16 cellular contexts compared by ENCODE assay signal in the genomic region with DNA sequence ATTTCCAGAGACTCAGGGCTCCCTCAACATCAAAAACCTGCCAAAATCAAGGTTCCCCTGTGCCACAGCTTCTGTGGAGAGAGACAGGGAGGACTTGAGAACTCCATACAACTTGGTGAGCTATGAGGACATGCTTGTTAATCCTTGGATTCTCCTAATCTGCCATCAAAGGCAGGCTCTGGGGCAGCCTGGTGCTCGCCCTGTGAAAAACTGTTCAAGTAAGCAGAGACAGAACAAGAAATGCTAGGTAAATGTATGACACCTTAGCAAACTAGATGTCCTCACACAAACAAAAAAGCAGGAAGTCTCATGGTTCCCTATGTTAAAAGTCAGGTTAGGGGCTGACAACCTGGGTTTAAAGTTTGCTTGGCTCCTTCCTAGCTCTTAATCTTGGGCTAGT.
DNase-seq lines count a peak whose midpoint lies in the region; FAIRE-seq and TF ChIP-seq lines count a peak whose summit lies in the region.
"Had no signal": no experiment of that assay in that cellular context is flagged by ENCODE, and none has a peak within 500 bp of the region (broad histone marks: within the 10 kb centered on the region; RNA-seq: fewer than 3 reads in every experiment).

No MANE protein-coding gene starts in this region.

- no peak overlapping the region for H3K9ac ChIP-seq in mesenchymal stem cell (ENCODE audit: low read length)
- H3K9ac ChIP-seq: BLaER1 had no signal

- no peak overlapping the region for H3K14ac ChIP-seq in mesenchymal stem cell (ENCODE audit: low read length in 2 of 2)

- no peak overlapping the region for H2BK5ac ChIP-seq in mesenchymal stem cell (ENCODE audit: low read depth, low read length, poor library complexity, severe bottlenecking)

- FAIRE-seq in GM19239 (lab: Jason Lieb, UNC), result peak; percentile 26
- no peak for FAIRE-seq in GM12891 (lab: Jason Lieb, UNC)

- no peak overlapping the region for H3K4me2 ChIP-seq in OCI-LY7 (ENCODE audit: low read length)
- H3K4me2 ChIP-seq in mesenchymal stem cell (ENCODE audit: low read length, poor library complexity, severe bottlenecking), result no peak overlapping the region
- H3K4me2 ChIP-seq: BLaER1 had no signal

- H3K4me3 ChIP-seq in ACC112 (ENCODE audit: low read depth, low read length) (no peak overlapping the region), OCI-LY7 (ENCODE audit: low read depth, low read length, poor library complexity, severe bottlenecking) (no peak overlapping the region), mesenchymal stem cell (ENCODE audit: insufficient read depth in 1 of 2, low read depth in 1 of 2, low read length in 2 of 2) (no peak overlapping the region)
- no peak overlapping the region for H3K4me3 ChIP-seq in CD4-positive, alpha-beta memory T cell (ENCODE audit: low read length in 2 of 2)
- H3K4me3 ChIP-seq in effector memory CD4-positive, alpha-beta T cell (ENCODE audit: insufficient read depth, low read depth, low read length, poor library complexity, severe bottlenecking), result no peak overlapping the region
- H3K4me3 ChIP-seq: BLaER1, HAP-1 had no signal

- H3K36me3 Mint-ChIP-seq in CD4-positive, alpha-beta memory T cell, result peaks cover 0 to 9% of the 10 kb centered on the region in 2 donors

- H4K8ac ChIP-seq in mesenchymal stem cell (ENCODE audit: low read length), result peak overlapping the region; percentile 79

- H3K4ac ChIP-seq in mesenchymal stem cell (ENCODE audit: low read depth in 1 of 2, low read length in 2 of 2), result peak overlapping the region; percentile 13 to 54

- H3K9me2 ChIP-seq in OCI-LY7 (ENCODE audit: insufficient read depth, low read length), result no peaks in the 10 kb centered on the region

- WGBS in mesenchymal stem cell, result 100% methylated on average over 1 of the region's 1 CpG

- H3K4me1 ChIP-seq in ACC112 (ENCODE audit: control insufficient read depth, insufficient read depth, low read length, unreplicated experiment) (peaks cover 37% of the 10 kb centered on the region), OCI-LY7 (ENCODE audit: insufficient read depth, low read length, poor library complexity, severe bottlenecking) (peaks cover 9% of the 10 kb centered on the region), mesenchymal stem cell (ENCODE audit: control insufficient read depth, insufficient read depth, low read depth, low read length) (peaks cover 4% of the 10 kb centered on the region)
- H3K4me1 ChIP-seq in CD4-positive, alpha-beta memory T cell (ENCODE audit: insufficient read depth, low read length), result no peaks in the 10 kb centered on the region
- peaks cover 4% of the 10 kb centered on the region for H3K4me1 ChIP-seq in effector memory CD4-positive, alpha-beta T cell (ENCODE audit: control insufficient read depth, insufficient read depth, low read length, poor library complexity, severe bottlenecking)
- H3K4me1 ChIP-seq: BLaER1 had no signal

- intact Hi-C loops in OCI-LY7 (cut with micrococcal nuclease; ENCODE audit: unreplicated experiment), result no loop called here
- intact Hi-C loops in CD4-positive, alpha-beta memory T cell (cut with micrococcal nuclease), result no loop called here

- H3K4me1 Mint-ChIP-seq in CD4-positive, alpha-beta memory T cell, result peaks cover 14 to 25% (median 19%) of the 10 kb centered on the region in 4 donors

- no peak overlapping the region for H2AK5ac ChIP-seq in mesenchymal stem cell (ENCODE audit: low read length, severe bottlenecking)

- H4K20me1 ChIP-seq in OCI-LY7 (ENCODE audit: insufficient read depth, low read length), result no peaks in the 10 kb centered on the region
- H4K20me1 ChIP-seq: BLaER1 had no signal

- DNase-seq in GM19239 (ENCODE audit: insufficient read length, low spot score), result no peak
- no peak for DNase-seq in OCI-LY7 (ENCODE audit: low spot score)
- no peak for DNase-seq in mesenchymal stem cell
- DNase-seq in CD4-positive, alpha-beta memory T cell, result no peak
- no peak for DNase-seq in GM12891 (ENCODE audit: insufficient read length, low spot score)
- DNase-seq in activated naive CD4-positive, alpha-beta T cell treated with anti-CD3 and anti-CD28 coated beads, Interleukin-2, amount 50 U/mL, for 16 hours, result no peak
- no peak for DNase-seq in effector memory CD4-positive, alpha-beta T cell
- DNase-seq: AML-193, DMS79, EL, GF-D8, GOT3 had no signal

- no peaks in the 10 kb centered on the region for H3K79me2 ChIP-seq in ACC112 (ENCODE audit: control insufficient read depth, insufficient read depth, low read length, unreplicated experiment)
- H3K79me2 ChIP-seq in OCI-LY7 (ENCODE audit: insufficient read depth, low read depth, low read length), result no peaks in the 10 kb centered on the region

- peak overlapping the region; percentile 57 for H2BK120ac ChIP-seq in mesenchymal stem cell (ENCODE audit: low read depth, low read length)

- no peak overlapping the region for H3K23ac ChIP-seq in mesenchymal stem cell (ENCODE audit: low read length in 2 of 2)

- peak overlapping the region; percentile 29 to 75 for H2BK12ac ChIP-seq in mesenchymal stem cell (ENCODE audit: low read length in 2 of 2)

- no peaks in the 10 kb centered on the region for H3K9me3 ChIP-seq in OCI-LY7 (ENCODE audit: low read length)
- no peaks in the 10 kb centered on the region for H3K9me3 ChIP-seq in mesenchymal stem cell (ENCODE audit: control insufficient read depth, low read length)
- no peaks in the 10 kb centered on the region for H3K9me3 ChIP-seq in CD4-positive, alpha-beta memory T cell (ENCODE audit: control insufficient read depth in 1 of 2, low read length in 2 of 2)
- H3K9me3 ChIP-seq in effector memory CD4-positive, alpha-beta T cell (ENCODE audit: control insufficient read depth, low read length), result no peaks in the 10 kb centered on the region
- H3K9me3 ChIP-seq: BLaER1, HAP-1 had no signal

- no peak for TF ChIP-seq POLR2A in GM12891 (IDR thresholded peaks at IDR 0.05; ENCODE audit: low read depth, low read length)

- H4K91ac ChIP-seq in mesenchymal stem cell (ENCODE audit: low read length), result peak overlapping the region; percentile 52

- no peaks in the 10 kb centered on the region for H3K36me3 ChIP-seq in ACC112 (ENCODE audit: insufficient read depth, low read length)
- H3K36me3 ChIP-seq in OCI-LY7 (ENCODE audit: insufficient read depth, low read length), result no peaks in the 10 kb centered on the region
- no peaks in the 10 kb centered on the region for H3K36me3 ChIP-seq in mesenchymal stem cell (ENCODE audit: control insufficient read depth in 1 of 2, insufficient read depth in 2 of 2, low read depth in 1 of 2, low read length in 2 of 2)
- H3K36me3 ChIP-seq in CD4-positive, alpha-beta memory T cell (ENCODE audit: insufficient read depth, low read length), result no peaks in the 10 kb centered on the region
- no peaks in the 10 kb centered on the region for H3K36me3 ChIP-seq in effector memory CD4-positive, alpha-beta T cell (ENCODE audit: control insufficient read depth, insufficient read depth, low read length)
- H3K36me3 ChIP-seq: BLaER1, HAP-1 had no signal

- no peak overlapping the region for H3K27ac ChIP-seq in ACC112 (ENCODE audit: low read depth, low read length)
- H3K27ac ChIP-seq in OCI-LY7 (ENCODE audit: low read depth, low read length, poor library complexity, severe bottlenecking), result no peak overlapping the region
- H3K27ac ChIP-seq in mesenchymal stem cell (ENCODE audit: low read length, poor library complexity, severe bottlenecking), result no peak overlapping the region
- no peak overlapping the region for H3K27ac ChIP-seq in CD4-positive, alpha-beta memory T cell (ENCODE audit: low read depth, low read length)
- no peak overlapping the region for H3K27ac ChIP-seq in effector memory CD4-positive, alpha-beta T cell (ENCODE audit: insufficient read depth, low read length, poor library complexity, severe bottlenecking)
- H3K27ac ChIP-seq: 22Rv1, BLaER1 had no signal

- H3K79me1 ChIP-seq in mesenchymal stem cell (replicated peaks; ENCODE audit: low read length, poor library complexity, severe bottlenecking), result peaks cover 6% of the 10 kb centered on the region

- POLR2A ChIA-PET in OCI-LY7 (lab: Charles Lee), result interaction anchor here (0.8 to 1.2 kb wide), 4 partner anchors 9 to 80 kb away, joined by 3 to 6 read pairs (median 3); no protein-coding TSS in a partner anchor
- POLR2A ChIA-PET in CD4-positive, alpha-beta memory T cell (lab: Charles Lee; ENCODE audit: partially characterized antibody), result no interaction called here

- TF ChIP-seq CTCF in OCI-LY7 (conservative IDR thresholded peaks at IDR 0.05; ENCODE audit: low read length), result no peak

- peak overlapping the region in 1 of 7 donors; percentile 30 for H3K27ac Mint-ChIP-seq in CD4-positive, alpha-beta memory T cell

- H3K27me3 Mint-ChIP-seq in CD4-positive, alpha-beta memory T cell, result no peaks in the 10 kb centered on the region

- no peaks in the 10 kb centered on the region for H3K9me3 Mint-ChIP-seq in CD4-positive, alpha-beta memory T cell

- CTCF ChIA-PET in OCI-LY7 (lab: Charles Lee; ENCODE audit: unreplicated experiment), result no interaction called here
- CTCF ChIA-PET in CD4-positive, alpha-beta memory T cell (lab: Charles Lee; ENCODE audit: partially characterized antibody), result no interaction called here

- no TSS peak for BruUV-seq in OCI-LY7 (replicated peaks; lab: Mats Ljungman, UMichigan)

- H2BK15ac ChIP-seq in mesenchymal stem cell (ENCODE audit: low read depth, poor library complexity, severe bottlenecking), result no peak overlapping the region

- H3K27me3 ChIP-seq in ACC112 (ENCODE audit: insufficient read depth, low read length) (no peaks in the 10 kb centered on the region), mesenchymal stem cell (ENCODE audit: control insufficient read depth in 1 of 2, insufficient read depth in 1 of 2, low read length in 2 of 2) (no peaks in the 10 kb centered on the region)
- no peaks in the 10 kb centered on the region for H3K27me3 ChIP-seq in CD4-positive, alpha-beta memory T cell (ENCODE audit: insufficient read depth, low read length)
- H3K27me3 ChIP-seq in effector memory CD4-positive, alpha-beta T cell (replicated peaks; ENCODE audit: control insufficient read depth, insufficient read depth, low read length, poor library complexity, severe bottlenecking), result no peaks in the 10 kb centered on the region
- H3K27me3 ChIP-seq: BLaER1 had no signal

- H2AFZ ChIP-seq in ACC112 (ENCODE audit: low read length, unreplicated experiment), result peak overlapping the region; percentile 32
- H2AFZ ChIP-seq in OCI-LY7 (ENCODE audit: low read length), result peak overlapping the region; percentile 12; the same call in 1 of the 2 replicates
- no peak overlapping the region for H2AFZ ChIP-seq in mesenchymal stem cell (ENCODE audit: low read depth, low read length)

- no peak overlapping the region for H3K4me3 Mint-ChIP-seq in CD4-positive, alpha-beta memory T cell

- H3K18ac ChIP-seq in mesenchymal stem cell (ENCODE audit: low read depth in 1 of 2, low read length in 2 of 2), result peak overlapping the region; percentile 67 to 80

TF ChIP-seq in GM12891, 5 proteins besides CTCF, POLR2A, EP300 and RAD21:
- TF ChIP-seq TAF1 (IDR thresholded peaks at IDR 0.05; ENCODE audit: low read depth, low read length), result no peak
- no peak for TF ChIP-seq POU2F2 (IDR thresholded peaks at IDR 0.05; ENCODE audit: low read depth, low read length)
- TF ChIP-seq POLR2AphosphoS5 (IDR thresholded peaks at IDR 0.05; ENCODE audit: low read depth, low read length), result no peak
- no peak for TF ChIP-seq PAX5 (IDR thresholded peaks at IDR 0.05; ENCODE audit: insufficient read depth, low read length, severe bottlenecking)
- TF ChIP-seq SPI1 (IDR thresholded peaks at IDR 0.05; ENCODE audit: low read depth, low read length), result no peak
